In the genomic region with DNA sequence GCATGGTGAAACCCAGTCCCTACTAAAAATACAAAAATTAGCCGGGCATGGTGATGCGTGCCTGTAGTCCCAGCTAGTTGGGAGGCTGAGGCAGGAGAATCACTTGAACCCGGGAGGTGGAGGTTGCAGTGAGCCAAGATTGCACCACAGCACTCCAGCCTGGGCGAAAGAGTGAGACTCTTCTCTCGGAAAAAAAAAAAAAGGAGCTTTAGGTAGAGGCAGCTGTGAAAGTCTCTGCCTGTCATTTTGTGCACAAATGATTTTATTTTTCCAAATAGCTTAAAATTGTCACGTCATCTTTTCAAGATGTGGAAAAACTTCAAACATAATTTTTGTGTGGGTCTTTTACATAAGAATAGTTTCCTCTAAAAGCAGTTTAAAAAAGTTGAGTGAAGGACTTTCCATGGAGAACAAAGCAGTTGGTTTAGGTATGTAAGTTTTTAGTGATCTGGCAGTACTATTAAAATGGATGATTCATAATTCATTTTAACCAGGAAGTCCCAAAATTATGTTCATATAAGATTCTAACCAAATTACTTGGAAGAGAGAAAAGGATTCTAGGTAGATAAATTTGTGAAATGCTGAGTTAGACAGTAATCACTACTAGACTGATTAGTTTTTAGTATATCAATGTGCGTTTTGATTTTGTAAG, we compare ENCODE assay signal across 1 cellular context.
TF ChIP-seq lines count a peak whose summit lies in the region.

No MANE protein-coding gene starts in this region.

TF ChIP-seq in A549, 52 proteins besides CTCF, POLR2A, EP300 and RAD21:
- TF ChIP-seq MAFK (IDR thresholded peaks at IDR 0.05; ENCODE audit: partially characterized antibody) (peak; percentile 54), ZC3H11A (IDR thresholded peaks at IDR 0.05) (no peak)
